Comparison of ENCODE assay signal across 1 cellular context in the genomic region with DNA sequence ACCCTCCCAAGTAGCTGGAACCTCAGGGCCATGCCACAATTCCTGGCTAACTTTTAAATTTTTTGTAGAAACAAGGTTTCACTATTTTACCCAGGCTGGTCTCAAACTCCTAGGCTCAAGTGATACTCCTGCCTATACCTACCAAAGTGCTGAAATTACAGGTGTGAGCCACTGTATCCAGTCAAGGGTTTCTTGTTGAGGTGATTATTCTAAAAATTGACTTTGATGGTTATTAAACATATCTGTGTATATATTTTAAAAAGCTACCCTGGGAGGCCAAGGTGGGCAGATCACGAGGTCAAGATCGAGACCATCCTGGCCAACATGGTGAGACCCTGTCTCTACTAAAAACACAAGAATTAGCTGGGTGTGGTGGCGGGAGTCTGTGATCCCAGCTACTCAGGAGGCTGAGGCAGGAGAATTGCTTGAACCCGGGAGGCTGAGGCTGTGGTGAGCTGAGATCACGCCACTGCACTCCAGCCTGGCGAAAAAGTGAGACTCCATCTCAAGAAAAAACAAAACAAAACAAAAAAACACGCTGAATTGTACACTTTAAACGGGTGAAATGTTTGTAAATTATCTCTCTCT.
TF ChIP-seq lines count a peak whose summit lies in the region.

No MANE protein-coding gene starts in this region.

TF ChIP-seq in K562, 482 proteins besides CTCF, POLR2A, EP300 and RAD21 (continues in another document):
- no peak for TF ChIP-seq RFX5 (IDR thresholded peaks at IDR 0.05; ENCODE audit: low read depth, low read length)
- TF ChIP-seq MYBL2 (IDR thresholded peaks at IDR 0.05; ENCODE audit: low read depth) = no peak
- TF ChIP-seq MYBL2 (CRISPR knock-in tag; IDR thresholded peaks at IDR 0.05; ENCODE audit: borderline replicate concordance) = no peak
- TF ChIP-seq ATF7 (IDR thresholded peaks at IDR 0.05) = no peak
- 0 out of 2 replicates have a peak, but pooled peaks have one; percentile 26 for TF ChIP-seq ZC3H4 (CRISPR knock-in tag; IDR thresholded peaks at IDR 0.05; ENCODE audit: borderline replicate concordance)
- TF ChIP-seq, protein P1, sequence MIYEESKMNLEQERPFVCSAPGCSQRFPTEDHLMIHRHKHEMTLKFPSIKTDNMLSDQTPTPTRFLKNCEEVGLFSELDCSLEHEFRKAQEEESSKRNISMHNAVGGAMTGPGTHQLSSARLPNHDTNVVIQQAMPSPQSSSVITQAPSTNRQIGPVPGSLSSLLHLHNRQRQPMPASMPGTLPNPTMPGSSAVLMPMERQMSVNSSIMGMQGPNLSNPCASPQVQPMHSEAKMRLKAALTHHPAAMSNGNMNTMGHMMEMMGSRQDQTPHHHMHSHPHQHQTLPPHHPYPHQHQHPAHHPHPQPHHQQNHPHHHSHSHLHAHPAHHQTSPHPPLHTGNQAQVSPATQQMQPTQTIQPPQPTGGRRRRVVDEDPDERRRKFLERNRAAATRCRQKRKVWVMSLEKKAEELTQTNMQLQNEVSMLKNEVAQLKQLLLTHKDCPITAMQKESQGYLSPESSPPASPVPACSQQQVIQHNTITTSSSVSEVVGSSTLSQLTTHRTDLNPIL (CRISPR knock-in tag; IDR thresholded peaks at IDR 0.05) = no peak
- no peak for TF ChIP-seq ZNF79 (CRISPR knock-in tag; IDR thresholded peaks at IDR 0.05; ENCODE audit: low read depth)
- TF ChIP-seq JUN (IDR thresholded peaks at IDR 0.05; ENCODE audit: borderline replicate concordance, low read depth, low read length) = no peak
- TF ChIP-seq JUN (CRISPR knock-in tag; IDR thresholded peaks at IDR 0.05; ENCODE audit: borderline replicate concordance) = no peak
- TF ChIP-seq ZNF778 (CRISPR knock-in tag; IDR thresholded peaks at IDR 0.05) = no peak
- TF ChIP-seq, protein P2, sequence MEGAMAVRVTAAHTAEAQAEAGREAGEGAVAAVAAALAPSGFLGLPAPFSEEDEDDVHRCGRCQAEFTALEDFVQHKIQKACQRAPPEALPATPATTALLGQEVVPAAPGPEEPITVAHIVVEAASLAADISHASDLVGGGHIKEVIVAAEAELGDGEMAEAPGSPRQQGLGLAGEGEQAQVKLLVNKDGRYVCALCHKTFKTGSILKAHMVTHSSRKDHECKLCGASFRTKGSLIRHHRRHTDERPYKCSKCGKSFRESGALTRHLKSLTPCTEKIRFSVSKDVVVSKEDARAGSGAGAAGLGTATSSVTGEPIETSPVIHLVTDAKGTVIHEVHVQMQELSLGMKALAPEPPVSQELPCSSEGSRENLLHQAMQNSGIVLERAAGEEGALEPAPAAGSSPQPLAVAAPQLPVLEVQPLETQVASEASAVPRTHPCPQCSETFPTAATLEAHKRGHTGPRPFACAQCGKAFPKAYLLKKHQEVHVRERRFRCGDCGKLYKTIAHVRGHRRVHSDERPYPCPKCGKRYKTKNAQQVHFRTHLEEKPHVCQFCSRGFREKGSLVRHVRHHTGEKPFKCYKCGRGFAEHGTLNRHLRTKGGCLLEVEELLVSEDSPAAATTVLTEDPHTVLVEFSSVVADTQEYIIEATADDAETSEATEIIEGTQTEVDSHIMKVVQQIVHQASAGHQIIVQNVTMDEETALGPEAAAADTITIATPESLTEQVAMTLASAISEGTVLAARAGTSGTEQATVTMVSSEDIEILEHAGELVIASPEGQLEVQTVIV (CRISPR knock-in tag; IDR thresholded peaks at IDR 0.05; ENCODE audit: borderline replicate concordance) = no peak
- TF ChIP-seq ZNF347 (CRISPR knock-in tag; IDR thresholded peaks at IDR 0.05; ENCODE audit: low read depth) = no peak
- TF ChIP-seq CBX2 (IDR thresholded peaks at IDR 0.05; ENCODE audit: insufficient read depth, low read length, poor library complexity, severe bottlenecking) = no peak
- TF ChIP-seq MEF2A (IDR thresholded peaks at IDR 0.05; ENCODE audit: control insufficient read depth, low read depth, low read length) = no peak
- no peak for TF ChIP-seq BRD4 (IDR thresholded peaks at IDR 0.05)
- TF ChIP-seq BCL6 (CRISPR knock-in tag; IDR thresholded peaks at IDR 0.05) = no peak
- TF ChIP-seq, protein P3, sequence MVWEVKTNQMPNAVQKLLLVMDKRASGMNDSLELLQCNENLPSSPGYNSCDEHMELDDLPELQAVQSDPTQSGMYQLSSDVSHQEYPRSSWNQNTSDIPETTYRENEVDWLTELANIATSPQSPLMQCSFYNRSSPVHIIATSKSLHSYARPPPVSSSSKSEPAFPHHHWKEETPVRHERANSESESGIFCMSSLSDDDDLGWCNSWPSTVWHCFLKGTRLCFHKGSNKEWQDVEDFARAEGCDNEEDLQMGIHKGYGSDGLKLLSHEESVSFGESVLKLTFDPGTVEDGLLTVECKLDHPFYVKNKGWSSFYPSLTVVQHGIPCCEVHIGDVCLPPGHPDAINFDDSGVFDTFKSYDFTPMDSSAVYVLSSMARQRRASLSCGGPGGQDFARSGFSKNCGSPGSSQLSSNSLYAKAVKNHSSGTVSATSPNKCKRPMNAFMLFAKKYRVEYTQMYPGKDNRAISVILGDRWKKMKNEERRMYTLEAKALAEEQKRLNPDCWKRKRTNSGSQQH (CRISPR knock-in tag; IDR thresholded peaks at IDR 0.05) = peak; percentile 68; the same call in 1 of the 2 replicates
- TF ChIP-seq MYC (IDR thresholded peaks at IDR 0.05; ENCODE audit: low read depth, low read length) = no peak
- no peak for TF ChIP-seq MYC (CRISPR knock-in tag; IDR thresholded peaks at IDR 0.05; ENCODE audit: borderline replicate concordance, low read depth)
- TF ChIP-seq MTA2 (IDR thresholded peaks at IDR 0.05; ENCODE audit: low read depth) = no peak
- TF ChIP-seq, protein P4, sequence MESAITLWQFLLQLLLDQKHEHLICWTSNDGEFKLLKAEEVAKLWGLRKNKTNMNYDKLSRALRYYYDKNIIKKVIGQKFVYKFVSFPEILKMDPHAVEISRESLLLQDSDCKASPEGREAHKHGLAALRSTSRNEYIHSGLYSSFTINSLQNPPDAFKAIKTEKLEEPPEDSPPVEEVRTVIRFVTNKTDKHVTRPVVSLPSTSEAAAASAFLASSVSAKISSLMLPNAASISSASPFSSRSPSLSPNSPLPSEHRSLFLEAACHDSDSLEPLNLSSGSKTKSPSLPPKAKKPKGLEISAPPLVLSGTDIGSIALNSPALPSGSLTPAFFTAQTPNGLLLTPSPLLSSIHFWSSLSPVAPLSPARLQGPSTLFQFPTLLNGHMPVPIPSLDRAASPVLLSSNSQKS (CRISPR knock-in tag; IDR thresholded peaks at IDR 0.05) = no peak
- no peak for TF ChIP-seq MCM5 (IDR thresholded peaks at IDR 0.05; ENCODE audit: low read depth)
- no peak for TF ChIP-seq STAT5A (IDR thresholded peaks at IDR 0.05; ENCODE audit: borderline replicate concordance, low read length)
- TF ChIP-seq CREB3L1 (IDR thresholded peaks at IDR 0.05; ENCODE audit: borderline replicate concordance, low read depth) = no peak
- no peak for TF ChIP-seq MEIS2 (IDR thresholded peaks at IDR 0.05; ENCODE audit: partially characterized antibody)
- TF ChIP-seq, protein P5, sequence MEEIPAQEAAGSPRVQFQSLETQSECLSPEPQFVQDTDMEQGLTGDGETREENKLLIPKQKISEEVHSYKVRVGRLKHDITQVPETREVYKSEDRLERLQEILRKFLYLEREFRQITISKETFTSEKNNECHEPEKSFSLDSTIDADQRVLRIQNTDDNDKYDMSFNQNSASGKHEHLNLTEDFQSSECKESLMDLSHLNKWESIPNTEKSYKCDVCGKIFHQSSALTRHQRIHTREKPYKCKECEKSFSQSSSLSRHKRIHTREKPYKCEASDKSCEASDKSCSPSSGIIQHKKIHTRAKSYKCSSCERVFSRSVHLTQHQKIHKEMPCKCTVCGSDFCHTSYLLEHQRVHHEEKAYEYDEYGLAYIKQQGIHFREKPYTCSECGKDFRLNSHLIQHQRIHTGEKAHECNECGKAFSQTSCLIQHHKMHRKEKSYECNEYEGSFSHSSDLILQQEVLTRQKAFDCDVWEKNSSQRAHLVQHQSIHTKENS (CRISPR knock-in tag; IDR thresholded peaks at IDR 0.05) = no peak
- no peak for TF ChIP-seq SRSF3 (IDR thresholded peaks at IDR 0.05; ENCODE audit: insufficient read depth, low read length)
- TF ChIP-seq, protein P6, sequence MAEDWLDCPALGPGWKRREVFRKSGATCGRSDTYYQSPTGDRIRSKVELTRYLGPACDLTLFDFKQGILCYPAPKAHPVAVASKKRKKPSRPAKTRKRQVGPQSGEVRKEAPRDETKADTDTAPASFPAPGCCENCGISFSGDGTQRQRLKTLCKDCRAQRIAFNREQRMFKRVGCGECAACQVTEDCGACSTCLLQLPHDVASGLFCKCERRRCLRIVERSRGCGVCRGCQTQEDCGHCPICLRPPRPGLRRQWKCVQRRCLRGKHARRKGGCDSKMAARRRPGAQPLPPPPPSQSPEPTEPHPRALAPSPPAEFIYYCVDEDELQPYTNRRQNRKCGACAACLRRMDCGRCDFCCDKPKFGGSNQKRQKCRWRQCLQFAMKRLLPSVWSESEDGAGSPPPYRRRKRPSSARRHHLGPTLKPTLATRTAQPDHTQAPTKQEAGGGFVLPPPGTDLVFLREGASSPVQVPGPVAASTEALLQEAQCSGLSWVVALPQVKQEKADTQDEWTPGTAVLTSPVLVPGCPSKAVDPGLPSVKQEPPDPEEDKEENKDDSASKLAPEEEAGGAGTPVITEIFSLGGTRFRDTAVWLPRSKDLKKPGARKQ (CRISPR knock-in tag; IDR thresholded peaks at IDR 0.05) = no peak
- TF ChIP-seq EWSR1 (IDR thresholded peaks at IDR 0.05; ENCODE audit: borderline replicate concordance, low read depth, partially characterized antibody) = no peak
- TF ChIP-seq ZNF717 (CRISPR knock-in tag; IDR thresholded peaks at IDR 0.05) = 0 out of 2 replicates have a peak, but pooled peaks have one; percentile 49
- TF ChIP-seq POU5F1 (IDR thresholded peaks at IDR 0.05; ENCODE audit: borderline replicate concordance, low read depth, low read length, partially characterized antibody) = no peak
- TF ChIP-seq MAFG (tag; conservative IDR thresholded peaks at IDR 0.05) = no peak
- TF ChIP-seq ZNF639 (CRISPR knock-in tag; conservative IDR thresholded peaks at IDR 0.05 in 1 of 2, IDR thresholded peaks at IDR 0.05 in 1 of 2) = no peak
- no peak for TF ChIP-seq LCOR (CRISPR knock-in tag; IDR thresholded peaks at IDR 0.05)
- TF ChIP-seq, protein P7, sequence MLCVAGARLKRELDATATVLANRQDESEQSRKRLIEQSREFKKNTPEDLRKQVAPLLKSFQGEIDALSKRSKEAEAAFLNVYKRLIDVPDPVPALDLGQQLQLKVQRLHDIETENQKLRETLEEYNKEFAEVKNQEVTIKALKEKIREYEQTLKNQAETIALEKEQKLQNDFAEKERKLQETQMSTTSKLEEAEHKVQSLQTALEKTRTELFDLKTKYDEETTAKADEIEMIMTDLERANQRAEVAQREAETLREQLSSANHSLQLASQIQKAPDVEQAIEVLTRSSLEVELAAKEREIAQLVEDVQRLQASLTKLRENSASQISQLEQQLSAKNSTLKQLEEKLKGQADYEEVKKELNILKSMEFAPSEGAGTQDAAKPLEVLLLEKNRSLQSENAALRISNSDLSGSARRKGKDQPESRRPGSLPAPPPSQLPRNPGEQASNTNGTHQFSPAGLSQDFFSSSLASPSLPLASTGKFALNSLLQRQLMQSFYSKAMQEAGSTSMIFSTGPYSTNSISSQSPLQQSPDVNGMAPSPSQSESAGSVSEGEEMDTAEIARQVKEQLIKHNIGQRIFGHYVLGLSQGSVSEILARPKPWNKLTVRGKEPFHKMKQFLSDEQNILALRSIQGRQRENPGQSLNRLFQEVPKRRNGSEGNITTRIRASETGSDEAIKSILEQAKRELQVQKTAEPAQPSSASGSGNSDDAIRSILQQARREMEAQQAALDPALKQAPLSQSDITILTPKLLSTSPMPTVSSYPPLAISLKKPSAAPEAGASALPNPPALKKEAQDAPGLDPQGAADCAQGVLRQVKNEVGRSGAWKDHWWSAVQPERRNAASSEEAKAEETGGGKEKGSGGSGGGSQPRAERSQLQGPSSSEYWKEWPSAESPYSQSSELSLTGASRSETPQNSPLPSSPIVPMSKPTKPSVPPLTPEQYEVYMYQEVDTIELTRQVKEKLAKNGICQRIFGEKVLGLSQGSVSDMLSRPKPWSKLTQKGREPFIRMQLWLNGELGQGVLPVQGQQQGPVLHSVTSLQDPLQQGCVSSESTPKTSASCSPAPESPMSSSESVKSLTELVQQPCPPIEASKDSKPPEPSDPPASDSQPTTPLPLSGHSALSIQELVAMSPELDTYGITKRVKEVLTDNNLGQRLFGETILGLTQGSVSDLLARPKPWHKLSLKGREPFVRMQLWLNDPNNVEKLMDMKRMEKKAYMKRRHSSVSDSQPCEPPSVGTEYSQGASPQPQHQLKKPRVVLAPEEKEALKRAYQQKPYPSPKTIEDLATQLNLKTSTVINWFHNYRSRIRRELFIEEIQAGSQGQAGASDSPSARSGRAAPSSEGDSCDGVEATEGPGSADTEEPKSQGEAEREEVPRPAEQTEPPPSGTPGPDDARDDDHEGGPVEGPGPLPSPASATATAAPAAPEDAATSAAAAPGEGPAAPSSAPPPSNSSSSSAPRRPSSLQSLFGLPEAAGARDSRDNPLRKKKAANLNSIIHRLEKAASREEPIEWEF (CRISPR knock-in tag; IDR thresholded peaks at IDR 0.05) = no peak
- no peak for TF ChIP-seq POLR3A (IDR thresholded peaks at IDR 0.05; ENCODE audit: borderline replicate concordance, extremely low read depth, insufficient read depth, insufficient read length)
- TF ChIP-seq, protein P8, sequence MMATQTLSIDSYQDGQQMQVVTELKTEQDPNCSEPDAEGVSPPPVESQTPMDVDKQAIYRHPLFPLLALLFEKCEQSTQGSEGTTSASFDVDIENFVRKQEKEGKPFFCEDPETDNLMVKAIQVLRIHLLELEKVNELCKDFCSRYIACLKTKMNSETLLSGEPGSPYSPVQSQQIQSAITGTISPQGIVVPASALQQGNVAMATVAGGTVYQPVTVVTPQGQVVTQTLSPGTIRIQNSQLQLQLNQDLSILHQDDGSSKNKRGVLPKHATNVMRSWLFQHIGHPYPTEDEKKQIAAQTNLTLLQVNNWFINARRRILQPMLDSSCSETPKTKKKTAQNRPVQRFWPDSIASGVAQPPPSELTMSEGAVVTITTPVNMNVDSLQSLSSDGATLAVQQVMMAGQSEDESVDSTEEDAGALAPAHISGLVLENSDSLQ (IDR thresholded peaks at IDR 0.05) = no peak
